In the genomic region with DNA sequence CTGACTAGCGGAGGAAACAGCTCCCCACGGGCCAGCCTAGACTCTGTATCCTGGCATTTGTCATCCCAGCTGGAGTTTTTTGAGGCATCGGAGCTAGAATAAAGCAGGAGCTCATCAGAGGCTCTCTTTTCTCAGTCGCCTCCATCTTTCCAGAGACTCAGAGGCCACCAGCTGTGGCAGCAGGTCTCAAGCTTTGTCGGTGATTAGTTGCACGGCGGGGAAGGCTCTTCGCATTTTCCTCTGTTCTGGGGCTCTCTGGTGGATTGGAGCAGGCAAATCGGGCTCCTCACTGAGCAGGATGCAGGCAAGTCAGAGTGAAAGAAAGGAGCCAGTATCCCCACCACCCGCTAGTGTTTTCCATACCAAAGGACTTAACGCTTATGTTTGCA, we compare ENCODE assay signal across 13 cellular contexts.
DNase-seq lines count a peak whose midpoint lies in the region; ATAC-seq and TF ChIP-seq lines count a peak whose summit lies in the region.
"Had no signal": no experiment of that assay in that cellular context is flagged by ENCODE, and none has a peak within 500 bp of the region (broad histone marks: within the 10 kb centered on the region; RNA-seq: fewer than 3 reads in every experiment).

No MANE protein-coding gene starts in this region.

- WGBS in endodermal cell (ENCODE audit: insufficient coverage in 1 of 2, insufficient read length in 1 of 2), 2 experiments: 1 to 2% methylated on average over 9 to 11 of the region's 11 CpGs
- 30% methylated on average over 11 of the region's 11 CpGs for WGBS in smooth muscle cell (ENCODE audit: low lambda C conversion rate)

- peaks cover 2% of the 10 kb centered on the region for H3K36me3 Mint-ChIP-seq in endodermal cell (ENCODE audit: low read depth)
- no peaks in the 10 kb centered on the region for H3K36me3 Mint-ChIP-seq in T-cell
- H3K36me3 Mint-ChIP-seq: activated naive CD4-positive, alpha-beta T cell treated with anti-CD3 and anti-CD28 coated beads, Interleukin-2, amount 50 U/mL, for 24 hours had no signal

- no peaks in the 10 kb centered on the region for H3K36me3 ChIP-seq in endodermal cell (ENCODE audit: control insufficient read depth, insufficient read depth, low read length)
- peaks cover 7% of the 10 kb centered on the region; the same call in 1 of the 2 replicates for H3K36me3 ChIP-seq in iPS-20b (ENCODE audit: insufficient read depth, low read depth, low read length)
- no peaks in the 10 kb centered on the region for H3K36me3 ChIP-seq in smooth muscle cell (ENCODE audit: low read depth)
- H3K36me3 ChIP-seq: ovary, vagina had no signal

- H3K4me2 ChIP-seq in smooth muscle cell: peak overlapping the region; percentile 69

- H3K27me3 ChIP-seq in endodermal cell (ENCODE audit: control insufficient read depth, insufficient read depth, low read length, poor library complexity, severe bottlenecking) (no peaks in the 10 kb centered on the region), iPS-20b (ENCODE audit: insufficient read depth, low read length) (peaks cover 57% of the 10 kb centered on the region), smooth muscle cell (ENCODE audit: low read depth) (no peaks in the 10 kb centered on the region)
- H3K27me3 ChIP-seq: ovary, vagina had no signal

- CTCF ChIA-PET in T-cell (lab: Charles Lee): no interaction called here

- H3K27ac Mint-ChIP-seq in endodermal cell (peak overlapping the region; percentile 84), T-cell (no peak overlapping the region)
- H3K27ac Mint-ChIP-seq: activated CD4-positive, alpha-beta T cell treated with anti-CD3 and anti-CD28 coated beads, Interleukin-2, amount 10 ng/mL, durations not matched to agents 7 days and 5 days; activated naive CD4-positive, alpha-beta T cell treated with anti-CD3 and anti-CD28 coated beads, Interleukin-2, amount 50 U/mL, for 24 hours had no signal

- DNase-seq in NCI-H146 treated with DMSO at 0.1 percent for 48 hours (lab: John Stamatoyannopoulos, UW; ENCODE audit: unreplicated experiment) (peak; percentile 34), endodermal cell (peak; percentile 97), smooth muscle cell (lab: John Stamatoyannopoulos, UW; ENCODE audit: unreplicated experiment) (no peak), A172 (ENCODE audit: low spot score) (no peak), T-cell (no peak)
- DNase-seq: activated CD4-positive, alpha-beta T cell treated with anti-CD3 and anti-CD28 coated beads, Interleukin-2, amount 10 ng/mL, durations not matched to agents 7 days and 5 days; NK-92 treated with Interleukin-12 subunit alpha and Interleukin-12 subunit beta, amount 100 ng/mL, for 24 hours; ovary; stimulated activated CD4-positive, alpha-beta T cell treated with anti-CD3 and anti-CD28 coated beads, Interleukin-4, amount 100 ng/mL, for 24 hours had no signal

- POLR2A ChIA-PET in T-cell (lab: Charles Lee): no interaction called here

- no peak for ATAC-seq in GM19351 (IDR thresholded peaks at IDR 0.05; ENCODE audit: unreplicated experiment)
- no peak for ATAC-seq in T-cell (replicated peaks in 1 of 4)

- H3K9ac ChIP-seq in endodermal cell (ENCODE audit: extremely low read depth, low read length, poor library complexity, severe bottlenecking) (no peak overlapping the region), iPS-20b (ENCODE audit: low read depth, low read length) (no peak overlapping the region), smooth muscle cell (ENCODE audit: low read depth) (no peak overlapping the region)

- H3K9me3 Mint-ChIP-seq in endodermal cell (no peaks in the 10 kb centered on the region), T-cell (no peaks in the 10 kb centered on the region)
- H3K9me3 Mint-ChIP-seq: activated naive CD4-positive, alpha-beta T cell treated with anti-CD3 and anti-CD28 coated beads, Interleukin-2, amount 50 U/mL, for 24 hours had no signal

- H3K4me1 ChIP-seq in endodermal cell (ENCODE audit: control insufficient read depth, insufficient read depth, low read length) (peaks cover 19% of the 10 kb centered on the region), iPS-20b (ENCODE audit: insufficient read depth, low read length) (peaks cover 89% of the 10 kb centered on the region), smooth muscle cell (ENCODE audit: low read depth) (peaks cover 46% of the 10 kb centered on the region)

- H4K20me1 ChIP-seq in smooth muscle cell (ENCODE audit: low read depth): peaks cover 92% of the 10 kb centered on the region

- peak overlapping the region; percentile 83 for H3K27ac ChIP-seq in endodermal cell (ENCODE audit: low read depth, low read length)
- no peak overlapping the region for H3K27ac ChIP-seq in iPS-20b (ENCODE audit: low read length)
- no peak overlapping the region for H3K27ac ChIP-seq in smooth muscle cell (ENCODE audit: low read depth)
- H3K27ac ChIP-seq: vagina had no signal

- no peaks in the 10 kb centered on the region for H3F3A ChIP-seq in smooth muscle cell (ENCODE audit: low read depth)

- H3K79me2 ChIP-seq in smooth muscle cell (ENCODE audit: low read depth): peaks cover 32% of the 10 kb centered on the region

- H3K4me1 Mint-ChIP-seq in endodermal cell (peaks cover 75% of the 10 kb centered on the region), T-cell (no peaks in the 10 kb centered on the region)
- H3K4me1 Mint-ChIP-seq: activated CD4-positive, alpha-beta T cell treated with anti-CD3 and anti-CD28 coated beads, Interleukin-2, amount 10 ng/mL, durations not matched to agents 7 days and 5 days; activated naive CD4-positive, alpha-beta T cell treated with anti-CD3 and anti-CD28 coated beads, Interleukin-2, amount 50 U/mL, for 24 hours had no signal

- H3K4me3 Mint-ChIP-seq in endodermal cell: no peak overlapping the region
- no peak overlapping the region for H3K4me3 Mint-ChIP-seq in T-cell
- H3K4me3 Mint-ChIP-seq: activated CD4-positive, alpha-beta T cell treated with anti-CD3 and anti-CD28 coated beads, Interleukin-2, amount 10 ng/mL, durations not matched to agents 7 days and 5 days; activated naive CD4-positive, alpha-beta T cell treated with anti-CD3 and anti-CD28 coated beads, Interleukin-2, amount 50 U/mL, for 24 hours had no signal

- H3K27me3 Mint-ChIP-seq in endodermal cell (ENCODE audit: insufficient read depth) (no peaks in the 10 kb centered on the region), T-cell (no peaks in the 10 kb centered on the region)
- H3K27me3 Mint-ChIP-seq: activated CD4-positive, alpha-beta T cell treated with anti-CD3 and anti-CD28 coated beads, Interleukin-2, amount 10 ng/mL, durations not matched to agents 7 days and 5 days had no signal

- no peaks in the 10 kb centered on the region for H3K9me3 ChIP-seq in endodermal cell (ENCODE audit: control insufficient read depth, low read length)
- no peaks in the 10 kb centered on the region for H3K9me3 ChIP-seq in iPS-20b (ENCODE audit: insufficient read depth, low read depth, low read length)
- no peaks in the 10 kb centered on the region for H3K9me3 ChIP-seq in smooth muscle cell (replicated peaks; ENCODE audit: low read depth)
- H3K9me3 ChIP-seq: ovary, vagina had no signal

- no peak overlapping the region for H2AFZ ChIP-seq in smooth muscle cell (ENCODE audit: low read depth)

- TF ChIP-seq CTCF in endodermal cell (conservative IDR thresholded peaks at IDR 0.05): no peak
- no peak for TF ChIP-seq CTCF in smooth muscle cell (IDR thresholded peaks at IDR 0.05; ENCODE audit: borderline replicate concordance, insufficient read depth, poor library complexity, severe bottlenecking)

- H3K4me3 ChIP-seq in endodermal cell (ENCODE audit: low read length): peak overlapping the region; percentile 70
- peak overlapping the region; percentile 43; the same call in 1 of the 2 replicates for H3K4me3 ChIP-seq in iPS-20b (ENCODE audit: low read length)
- H3K4me3 ChIP-seq in smooth muscle cell: no peak overlapping the region
- H3K4me3 ChIP-seq: ovary, vagina had no signal

Comparison
In these comparisons a context has a peak if more than half of its experiments do, and no peak if none do; other contexts are left out.
1. DNase-seq: peak in NCI-H146 treated with DMSO at 0.1 percent for 48 hours (single experiment) and endodermal cell (single experiment); none in smooth muscle cell (single experiment), A172 (single experiment) and T-cell (0 of 34).